1 cellular context compared by ENCODE assay signal in the genomic region with DNA sequence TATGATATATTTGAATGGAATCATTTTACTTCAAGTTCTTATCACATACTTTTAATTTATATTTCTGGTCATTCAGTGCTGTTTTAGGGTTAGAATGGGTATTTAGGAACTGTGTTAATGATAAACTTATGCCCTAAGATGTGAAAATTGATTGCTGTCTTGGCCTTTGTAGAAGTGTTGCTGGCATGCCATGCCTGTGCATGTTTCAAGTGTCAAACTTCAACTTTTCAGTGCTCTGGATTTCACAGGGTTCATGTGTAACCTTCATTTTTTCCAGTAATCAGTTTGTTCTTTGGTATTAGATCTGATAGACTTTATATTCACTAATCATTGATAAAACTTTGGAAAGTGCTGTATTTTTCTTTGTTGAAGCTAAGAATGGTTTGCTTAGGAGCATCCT.
TF ChIP-seq lines count a peak whose summit lies in the region.

No MANE protein-coding gene starts in this region.

TF ChIP-seq in HepG2, 621 proteins besides CTCF, POLR2A, EP300 and RAD21 (continued from another document):
- no peak for TF ChIP-seq ZNF670 (CRISPR knock-in tag; IDR thresholded peaks at IDR 0.05; ENCODE audit: borderline replicate concordance)
